9 cellular contexts compared by ENCODE assay signal in genomic region chrX:55057691-55058249, GRCh38. TPM values are rescaled to one million over a fixed set of nuclear protein-coding genes. Genes with fewer than 3 reads are reported as not detected.
DNase-seq lines count a peak whose midpoint lies in the region; TF ChIP-seq lines count a peak whose summit lies in the region.
"Had no signal": no experiment of that assay in that cellular context is flagged by ENCODE, and none has a peak within 500 bp of the region (broad histone marks: within the 10 kb centered on the region; RNA-seq: fewer than 3 reads in every experiment).

No MANE protein-coding gene starts in this region.

- no peaks in the 10 kb centered on the region for H3K4me1 ChIP-seq in osteoblast (ENCODE audit: insufficient read depth, low read length)

- H3K27ac ChIP-seq in osteoblast (ENCODE audit: low read depth, low read length) = no peak overlapping the region
- H3K27ac ChIP-seq: BLaER1 had no signal

- DNase-seq in DMS 273 (lab: John Stamatoyannopoulos, UW; ENCODE audit: unreplicated experiment) = peak; percentile 64
- no peak for DNase-seq in DMS 273 treated with DMSO at 0.1 percent for 48 hours (lab: John Stamatoyannopoulos, UW)
- peak; percentile 25 for DNase-seq in GM20000 (ENCODE audit: low spot score)
- DNase-seq in NCI-H2081 treated with DMSO at 0.1 percent for 48 hours (lab: John Stamatoyannopoulos, UW) = peak; percentile 20
- peak; percentile 9 for DNase-seq in activated T-cell treated with anti-CD3 and anti-CD28 coated beads for 24 hours (ENCODE audit: low read depth)
- peak; percentile 56 for DNase-seq in fibroblast of the aortic adventitia (ENCODE audit: low read depth)
- no peak for DNase-seq in osteoblast (ENCODE audit: insufficient read length, low spot score, missing footprints)
- DNase-seq in HPDE6-E6E7 (ENCODE audit: extremely low spot score) = no peak

- H3K36me3 ChIP-seq in osteoblast (ENCODE audit: insufficient read depth, low read length) = no peaks in the 10 kb centered on the region
- H3K36me3 ChIP-seq: BLaER1 had no signal

- TF ChIP-seq CTCF in GM20000 (IDR thresholded peaks at IDR 0.05; ENCODE audit: extremely low read depth, missing control alignments) = peak; percentile 53
- peak; percentile 78 for TF ChIP-seq CTCF in fibroblast of the aortic adventitia (IDR thresholded peaks at IDR 0.05; ENCODE audit: insufficient read depth, low read length)
- TF ChIP-seq CTCF in osteoblast (IDR thresholded peaks at IDR 0.05; ENCODE audit: extremely low read depth, low read depth, low read length) = peak; percentile 82

- H3K27me3 ChIP-seq in osteoblast (ENCODE audit: insufficient read depth, low read length) = no peaks in the 10 kb centered on the region

- peak overlapping the region; percentile 3 for H2AFZ ChIP-seq in osteoblast (ENCODE audit: low read length)

- no peaks in the 10 kb centered on the region for H3K9me3 ChIP-seq in osteoblast (ENCODE audit: low read depth, low read length)

- no peaks in the 10 kb centered on the region for H4K20me1 ChIP-seq in osteoblast (ENCODE audit: insufficient read depth, low read length)
- H4K20me1 ChIP-seq: BLaER1 had no signal

- H3K79me2 ChIP-seq in osteoblast (ENCODE audit: insufficient read depth, low read length) = no peaks in the 10 kb centered on the region

- peak overlapping the region; percentile 34 for H3K4me2 ChIP-seq in osteoblast (ENCODE audit: insufficient read depth, low read length)

- no peak overlapping the region for H3K4me3 ChIP-seq in fibroblast of the aortic adventitia (ENCODE audit: low read depth, low read length)
- peak overlapping the region; percentile 2 for H3K4me3 ChIP-seq in osteoblast (ENCODE audit: insufficient read depth, low read length)
- H3K4me3 ChIP-seq: BLaER1 had no signal

RNA-seq across cellular contexts. Expression of gene PAGE2B, which starts 17.1 kb away (rescaled TPM):
- total RNA-seq in fibroblast of the aortic adventitia (ENCODE audit: low replicate concordance) = not detected in 2 replicates
- total RNA-seq in osteoblast = not detected in 2 replicates

RNA-seq across cellular contexts. Expression of gene ALAS2, which starts 27.0 kb away (rescaled TPM):
- total RNA-seq in fibroblast of the aortic adventitia (ENCODE audit: low replicate concordance) (not detected in 2 replicates), osteoblast (not detected in 2 replicates)

RNA-seq across cellular contexts. Expression of gene PAGE2, which starts 31.0 kb away (rescaled TPM):
- not detected in 2 replicates for total RNA-seq in fibroblast of the aortic adventitia (ENCODE audit: low replicate concordance)
- total RNA-seq in osteoblast = not detected in 2 replicates

RNA-seq across cellular contexts. Expression of gene APEX2, which starts 57.6 kb away (rescaled TPM):
- total RNA-seq in fibroblast of the aortic adventitia (ENCODE audit: low replicate concordance) (4.7 and 8.8 TPM in 2 replicates), osteoblast (5.9 and 6.5 TPM in 2 replicates)

Comparison
In these comparisons a context has a peak if more than half of its experiments do, and no peak if none do; other contexts are left out.
1. DNase-seq: peak in DMS 273 (single experiment), GM20000 (single experiment), NCI-H2081 treated with DMSO at 0.1 percent for 48 hours (single experiment), activated T-cell treated with anti-CD3 and anti-CD28 coated beads for 24 hours (single experiment) and fibroblast of the aortic adventitia (single experiment); none in DMS 273 treated with DMSO at 0.1 percent for 48 hours (single experiment), osteoblast (single experiment) and HPDE6-E6E7 (single experiment).
2. Peak in every context shown above with its lines, with median percentiles within 50 percentile points of each other: CTCF ChIP-seq.